Comparison of ENCODE assay signal across 16 cellular contexts in genomic region chr5:146313027-146313426, GRCh38. TPM values are rescaled to one million over a fixed set of nuclear protein-coding genes. Genes with fewer than 3 reads are reported as not detected.
DNase-seq lines count a peak whose midpoint lies in the region; ATAC-seq lines count a peak whose summit lies in the region.
"Had no signal": no experiment of that assay in that cellular context is flagged by ENCODE, and none has a peak within 500 bp of the region (broad histone marks: within the 10 kb centered on the region; RNA-seq: fewer than 3 reads in every experiment).

No MANE protein-coding gene starts in this region.

- H3K4me3 ChIP-seq in Jurkat, Clone E6-1 (ENCODE audit: low read length): no peak overlapping the region

- no peak for ATAC-seq in GM18907 (IDR thresholded peaks at IDR 0.05; ENCODE audit: unreplicated experiment)

- DNase-seq in GF-D8 (lab: John Stamatoyannopoulos, UW): peak; percentile 43
- peak; percentile 3 for DNase-seq in Jurkat, Clone E6-1 (ENCODE audit: low read depth, low spot score)
- DNase-seq in RPMI8226: peak; percentile 42
- DNase-seq in medulla oblongata (ENCODE audit: extremely low spot score): peak; percentile 33
- no peak for DNase-seq in dermis blood vessel endothelial cell
- no peak for DNase-seq in T-helper 9 cell
- no peak for DNase-seq in NCI-H1092 treated with DMSO at 0.1 percent for 48 hours (lab: John Stamatoyannopoulos, UW)
- DNase-seq: activated naive CD4-positive, alpha-beta T cell treated with Interleukin-2 at 50 U/mL for 16 hours; DMS79 treated with DMSO at 0.1 percent for 48 hours; NCI-H1694 treated with DMSO at 0.1 percent for 48 hours; NCI-H526 treated with DMSO at 0.1 percent for 48 hours; SHP77 had no signal

RNA-seq across cellular contexts. Expression of gene POU4F3, which starts 25.6 kb away (rescaled TPM):
- polyA plus RNA-seq in Jurkat, Clone E6-1 (2012; ENCODE audit: insufficient read depth, insufficient read length): not detected
- total RNA-seq in dermis blood vessel endothelial cell: 0.05 TPM in 1 of 2 replicates, not detected in the other
- total RNA-seq: fibroblast of lung, liver had no signal
- polyA plus RNA-seq: fibroblast of lung, IgD-negative memory B cell, liver had no signal

Comparison
In these comparisons a context has a peak if more than half of its experiments do, and no peak if none do; other contexts are left out.
1. DNase-seq: peak in GF-D8 (single experiment), Jurkat, Clone E6-1 (single experiment), RPMI8226 (single experiment) and medulla oblongata (single experiment); none in dermis blood vessel endothelial cell (single experiment), T-helper 9 cell (single experiment) and NCI-H1092 treated with DMSO at 0.1 percent for 48 hours (single experiment).